9 cellular contexts compared by ENCODE assay signal in the genomic region with DNA sequence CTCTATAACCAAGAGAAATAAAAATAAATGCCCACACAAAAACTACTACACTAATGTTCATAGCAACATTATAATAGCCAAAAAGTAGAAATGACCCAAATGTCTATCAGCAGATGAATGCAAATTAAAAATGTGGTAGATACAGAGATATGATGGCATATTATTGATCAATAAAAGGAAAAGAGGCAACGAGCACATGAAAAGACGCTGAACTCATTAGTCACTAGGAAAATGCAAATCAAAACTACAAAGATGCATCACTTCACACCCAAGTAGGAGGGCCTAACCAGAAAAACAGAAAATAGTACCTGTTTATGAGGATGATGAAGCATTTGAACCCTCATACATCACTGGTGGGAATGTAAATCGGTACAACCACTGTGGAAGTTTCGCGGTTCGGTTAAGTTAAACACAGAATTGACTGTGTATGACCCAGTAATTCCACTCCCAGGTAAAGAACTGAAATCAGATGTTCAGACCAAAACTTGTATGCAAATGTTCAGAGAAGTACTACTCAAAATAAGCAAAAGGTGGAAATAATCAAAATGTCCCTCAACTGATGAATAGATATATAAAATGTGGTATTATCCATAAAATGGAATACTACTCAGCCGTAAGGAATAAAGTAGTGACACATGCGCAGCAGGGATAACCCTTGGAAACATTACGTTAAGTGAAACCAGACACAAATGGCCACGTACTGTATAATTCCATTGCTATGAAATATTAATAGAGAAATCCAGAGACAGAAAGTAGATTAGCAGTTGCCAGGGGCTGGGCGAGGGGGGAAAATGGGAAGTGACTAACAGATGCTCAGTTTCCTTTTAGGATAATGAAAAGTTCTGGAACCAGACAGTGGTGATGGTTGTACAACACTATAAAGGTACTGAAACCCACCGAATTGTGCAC. TPM values are rescaled to one million over a fixed set of nuclear protein-coding genes. Genes with fewer than 3 reads are reported as not detected.
DNase-seq lines count a peak whose midpoint lies in the region; ATAC-seq and TF ChIP-seq lines count a peak whose summit lies in the region.
"Had no signal": no experiment of that assay in that cellular context is flagged by ENCODE, and none has a peak within 500 bp of the region (broad histone marks: within the 10 kb centered on the region; RNA-seq: fewer than 3 reads in every experiment).

No MANE protein-coding gene starts in this region.

- intact Hi-C loops in gastrocnemius medialis (cut with DNase I; ENCODE audit: low total_unique reads), result loop anchor here (5.0 to 10.0 kb wide), 2 partner anchors 1245 to 1508 kb away; no protein-coding TSS in a partner anchor

- H3K9me3 Mint-ChIP-seq in nephron, result peaks cover 8% of the 10 kb centered on the region

- H3K27me3 ChIP-seq in DND-41 (ENCODE audit: insufficient read depth, low read length, poor library complexity) (no peaks in the 10 kb centered on the region), gastrocnemius medialis (no peaks in the 10 kb centered on the region)

- ATAC-seq in DND-41 (ENCODE audit: insufficient read depth, low read depth) (no peak), HG02759 (IDR thresholded peaks at IDR 0.05; ENCODE audit: unreplicated experiment) (peak; percentile 29), HG03039 (IDR thresholded peaks at IDR 0.05; ENCODE audit: unreplicated experiment) (no peak), gastrocnemius medialis (no peak)

- peaks cover 21% of the 10 kb centered on the region for H3K36me3 Mint-ChIP-seq in nephron (ENCODE audit: low read depth)

- TF ChIP-seq POLR2A in gastrocnemius medialis (IDR thresholded peaks at IDR 0.05), result no peak

- H3K9ac ChIP-seq in DND-41 (ENCODE audit: low read depth, low read length), result no peak overlapping the region

- peak overlapping the region; percentile 45; the same call in 1 of the 2 replicates for H3K4me2 ChIP-seq in DND-41 (ENCODE audit: insufficient read depth, low read length)

- H3K4me3 ChIP-seq in DND-41 (ENCODE audit: low read depth in 1 of 2, low read length in 2 of 2) (no peak overlapping the region; a peak in 1 of 4 replicates), gastrocnemius medialis (no peak overlapping the region)

- no peak overlapping the region for H3K27ac ChIP-seq in DND-41 (ENCODE audit: low read length)
- no peak overlapping the region for H3K27ac ChIP-seq in gastrocnemius medialis

- H3K4me1 Mint-ChIP-seq in nephron, result peaks cover 16% of the 10 kb centered on the region

- in situ Hi-C loops in gastrocnemius medialis (cut with MboI; ENCODE audit: low sequenced_read_pairs in 4 of 4), result no loop called here

- H3K9me3 ChIP-seq in DND-41 (ENCODE audit: insufficient read depth, low read length, severe bottlenecking) (no peaks in the 10 kb centered on the region), gastrocnemius medialis (no peaks in the 10 kb centered on the region)

- H3K36me3 ChIP-seq in DND-41 (ENCODE audit: insufficient read depth, low read length) (peaks cover 19% of the 10 kb centered on the region; the same call in 1 of the 2 replicates), gastrocnemius medialis (no peaks in the 10 kb centered on the region)

- no peak overlapping the region for H2AFZ ChIP-seq in DND-41 (ENCODE audit: low read depth, low read length)

- peak overlapping the region; percentile 74 to 86 (median 82) for H3K4me3 Mint-ChIP-seq in nephron

- TF ChIP-seq CTCF in DND-41 (IDR thresholded peaks at IDR 0.05; ENCODE audit: borderline replicate concordance, extremely low read depth, low read length, poor library complexity, severe bottlenecking) (no peak), nephron (IDR thresholded peaks at IDR 0.05; ENCODE audit: unreplicated experiment in 3 of 3) (no peak), gastrocnemius medialis (IDR thresholded peaks at IDR 0.05 in 4 of 5, conservative IDR thresholded peaks at IDR 0.05 in 1 of 5) (no peak)

- peak overlapping the region; percentile 70 to 72 (median 72) for H3K27ac Mint-ChIP-seq in nephron

- peaks cover 55% of the 10 kb centered on the region for H4K20me1 ChIP-seq in DND-41 (ENCODE audit: insufficient read depth, low read length)

- H3K27me3 Mint-ChIP-seq in nephron (ENCODE audit: low read depth), result no peaks in the 10 kb centered on the region

- H3K79me2 ChIP-seq in DND-41 (ENCODE audit: insufficient read depth, low read length), result peaks cover 83% of the 10 kb centered on the region

- DNase-seq in DND-41 (no peak), gastrocnemius medialis (no peak), NCI-H82 (lab: John Stamatoyannopoulos, UW) (no peak), DMS153 (lab: John Stamatoyannopoulos, UW) (no peak)
- DNase-seq in activated CD4-positive, alpha-beta T cell treated with anti-CD3 and anti-CD28 coated beads, Interleukin-2, amount 50 U/mL, for 48 hours, result peak; percentile 50 to 62
- DNase-seq: NCI-H526 treated with DMSO at 0.1 percent for 48 hours had no signal

- peaks cover 30% of the 10 kb centered on the region for H3K4me1 ChIP-seq in DND-41 (ENCODE audit: insufficient read depth, low read length)
- H3K4me1 ChIP-seq in gastrocnemius medialis, result peaks cover 14 to 19% of the 10 kb centered on the region in 2 donors

RNA-seq across cellular contexts. Expression of a gene that starts 3.1 kb away (rescaled TPM):
- 10 to 100 TPM; 11.5 to 24.4 (median 14.5) TPM for total RNA-seq in gastrocnemius medialis

RNA-seq across cellular contexts. Expression of a gene that starts 32.2 kb away (rescaled TPM):
- total RNA-seq in gastrocnemius medialis, result not detected

Comparison
In these comparisons a context has a peak if more than half of its experiments do, and no peak if none do; other contexts are left out.
1. DNase-seq: peak in activated CD4-positive, alpha-beta T cell treated with anti-CD3 and anti-CD28 coated beads, Interleukin-2, amount 50 U/mL, for 48 hours (2 of 2); none in DND-41 (single experiment), gastrocnemius medialis (0 of 2), NCI-H82 (single experiment) and DMS153 (single experiment).